1 cellular context compared by ENCODE assay signal in genomic region chr1:32066489-32066873, GRCh38.
A peak's percentile ranks its signal among the peaks of the same experiment; 100 is the strongest.
TF ChIP-seq lines count a peak whose summit lies in the region.

No MANE protein-coding gene starts in this region.

TF ChIP-seq in HCT116, 20 proteins besides CTCF, POLR2A, EP300 and RAD21 (continued from another document):
- TF ChIP-seq REST (IDR thresholded peaks at IDR 0.05; ENCODE audit: low read depth) (no peak), MAX (IDR thresholded peaks at IDR 0.05) (no peak), ATF3 (IDR thresholded peaks at IDR 0.05) (no peak), CBX3 (IDR thresholded peaks at IDR 0.05; ENCODE audit: low read depth) (no peak), EZH2phosphoT487 (IDR thresholded peaks at IDR 0.05; ENCODE audit: borderline replicate concordance) (no peak), SP1 (IDR thresholded peaks at IDR 0.05; ENCODE audit: low read depth) (no peak), YY1 (IDR thresholded peaks at IDR 0.05; ENCODE audit: extremely low read depth, insufficient replicate concordance, low read depth, low read length) (no peak), POLR2AphosphoS5 (IDR thresholded peaks at IDR 0.05; ENCODE audit: low read depth, low read length) (peak; percentile 10; the same call in 1 of the 2 replicates), SIN3A (IDR thresholded peaks at IDR 0.05; ENCODE audit: low read depth) (no peak)
